ENCODE assay signal across 11 cellular contexts in the genomic region with DNA sequence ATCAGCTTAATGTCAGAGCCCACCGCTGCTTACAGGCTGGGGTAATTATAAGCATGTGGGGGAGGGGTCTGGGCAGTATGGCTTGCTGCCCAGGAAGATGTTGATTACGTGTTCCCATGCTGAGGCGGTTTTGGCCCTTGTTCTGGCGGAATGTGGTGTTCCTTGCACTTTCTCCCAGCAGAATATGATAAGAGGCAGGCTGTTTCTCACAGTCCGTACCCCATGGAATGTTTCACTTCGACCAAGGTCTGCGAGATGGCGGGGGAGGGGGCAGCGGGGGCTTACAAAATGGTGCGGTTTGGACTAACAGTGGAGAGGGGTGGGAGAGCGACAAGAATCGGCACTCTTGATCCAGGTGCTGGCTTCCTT. TPM values are rescaled to one million over a fixed set of nuclear protein-coding genes. Genes with fewer than 3 reads are reported as not detected.
DNase-seq lines count a peak whose midpoint lies in the region; ATAC-seq and TF ChIP-seq lines count a peak whose summit lies in the region.
"Had no signal": no experiment of that assay in that cellular context is flagged by ENCODE, and none has a peak within 500 bp of the region (broad histone marks: within the 10 kb centered on the region; RNA-seq: fewer than 3 reads in every experiment).

No MANE protein-coding gene starts in this region.

- peaks cover 15% of the 10 kb centered on the region for H3K27me3 ChIP-seq in A673 (replicated peaks; ENCODE audit: insufficient read depth, low read depth, low read length, poor library complexity)
- H3K27me3 ChIP-seq in CD4-positive, alpha-beta T cell (ENCODE audit: control insufficient read depth, insufficient read depth, low read length) = no peaks in the 10 kb centered on the region

- H3K36me3 ChIP-seq in A673 (ENCODE audit: insufficient read depth, low read length, poor library complexity, severe bottlenecking) = no peaks in the 10 kb centered on the region
- H3K36me3 ChIP-seq: spleen had no signal

- no peaks in the 10 kb centered on the region for H3K4me1 Mint-ChIP-seq in CD4-positive, alpha-beta T cell (ENCODE audit: low read depth)
- H3K4me1 Mint-ChIP-seq in activated naive CD8-positive, alpha-beta T cell treated with anti-CD3 and anti-CD28 coated beads, Interleukin-2, amount 50 U/mL, for 24 hours = no peaks in the 10 kb centered on the region

- H3K9me3 ChIP-seq in A673 (ENCODE audit: low read depth, low read length, poor library complexity, severe bottlenecking) = no peaks in the 10 kb centered on the region
- H3K9me3 ChIP-seq in CD4-positive, alpha-beta T cell (ENCODE audit: control insufficient read depth, low read length) = no peaks in the 10 kb centered on the region
- H3K9me3 ChIP-seq: spleen had no signal

- BruUV-seq in A673 (replicated peaks; lab: Mats Ljungman, UMichigan) = no TSS peak

- no peaks in the 10 kb centered on the region for H3K9me3 Mint-ChIP-seq in CD4-positive, alpha-beta T cell
- no peaks in the 10 kb centered on the region for H3K9me3 Mint-ChIP-seq in activated naive CD8-positive, alpha-beta T cell treated with anti-CD3 and anti-CD28 coated beads, Interleukin-2, amount 50 U/mL, for 24 hours

- no peak overlapping the region for H3K27ac ChIP-seq in A673 (ENCODE audit: low read depth, low read length, poor library complexity, severe bottlenecking)
- no peak overlapping the region for H3K27ac ChIP-seq in CD4-positive, alpha-beta T cell (ENCODE audit: low read depth, low read length)
- H3K27ac ChIP-seq: spleen had no signal

- DNase-seq in DMS79 (lab: John Stamatoyannopoulos, UW) (peak; percentile 96), NCI-H226 (peak; percentile 84), fibroblast of peridontal ligament (ENCODE audit: extremely low read depth) (peak; percentile 47), occipital lobe (lab: John Stamatoyannopoulos, UW) (peak; percentile 30), A673 (ENCODE audit: low spot score) (no peak)
- DNase-seq in stimulated activated CD4-positive, alpha-beta T cell treated with anti-CD3 and anti-CD28 coated beads, Interleukin-4, amount 100 ng/mL, for 4 hours = no peak
- no peak for DNase-seq in CD4-positive, alpha-beta T cell
- DNase-seq in activated naive CD8-positive, alpha-beta T cell treated with anti-CD3 and anti-CD28 coated beads, Interleukin-2, amount 50 U/mL, for 24 hours = no peak
- DNase-seq: activated CD4-positive, alpha-beta T cell treated with anti-CD3 and anti-CD28 coated beads for 1 hour; spleen had no signal

- intact Hi-C loops in A673 (cut with micrococcal nuclease; ENCODE audit: unreplicated experiment) = no loop called here
- intact Hi-C loops in CD4-positive, alpha-beta T cell (cut with DNase I, micrococcal nuclease) = no loop called here

- no peak overlapping the region for H3K4me3 Mint-ChIP-seq in CD4-positive, alpha-beta T cell
- no peak overlapping the region for H3K4me3 Mint-ChIP-seq in activated naive CD8-positive, alpha-beta T cell treated with anti-CD3 and anti-CD28 coated beads, Interleukin-2, amount 50 U/mL, for 24 hours

- TF ChIP-seq CTCF in A673 (conservative IDR thresholded peaks at IDR 0.05; ENCODE audit: low read depth, low read length) = no peak
- TF ChIP-seq CTCF in CD4-positive, alpha-beta T cell (IDR thresholded peaks at IDR 0.05) = no peak

- ATAC-seq in CD4-positive, alpha-beta T cell (ENCODE audit: poor library complexity) = no peak
- ATAC-seq in activated naive CD8-positive, alpha-beta T cell treated with anti-CD3 and anti-CD28 coated beads, Interleukin-2, amount 50 U/mL, for 24 hours = no peak

- no peak overlapping the region for H3K27ac Mint-ChIP-seq in CD4-positive, alpha-beta T cell
- no peak overlapping the region for H3K27ac Mint-ChIP-seq in activated naive CD8-positive, alpha-beta T cell treated with anti-CD3 and anti-CD28 coated beads, Interleukin-2, amount 50 U/mL, for 24 hours

- POLR2A ChIA-PET in A673 (lab: Charles Lee; ENCODE audit: low non-redundant PET) = no interaction called here
- POLR2A ChIA-PET in CD4-positive, alpha-beta T cell (lab: Charles Lee) = interaction anchor here (1.2 kb wide), 1 partner anchor 10 kb away, joined by 7 read pairs; a partner anchor contains a TSS

- H3K4me3 ChIP-seq in A673 (ENCODE audit: low read depth, low read length, poor library complexity, severe bottlenecking) = no peak overlapping the region
- H3K4me3 ChIP-seq: spleen had no signal

- peaks cover 11% of the 10 kb centered on the region for H3K4me1 ChIP-seq in A673 (ENCODE audit: insufficient read depth, low read length, poor library complexity, severe bottlenecking)

- peaks cover 13% of the 10 kb centered on the region for H3K27me3 Mint-ChIP-seq in CD4-positive, alpha-beta T cell
- peaks cover 21% of the 10 kb centered on the region for H3K27me3 Mint-ChIP-seq in activated naive CD8-positive, alpha-beta T cell treated with anti-CD3 and anti-CD28 coated beads, Interleukin-2, amount 50 U/mL, for 24 hours

- CTCF ChIA-PET in A673 (lab: Charles Lee) = interaction anchor here (0.7 to 1.4 kb wide), 4 partner anchors 10 to 124 kb away, joined by 3 to 7 read pairs (median 4); a partner anchor contains a TSS
- CTCF ChIA-PET in CD4-positive, alpha-beta T cell (lab: Charles Lee) = interaction anchor here (0.9 to 1.3 kb wide), 3 partner anchors 10 to 98 kb away, joined by 3 to 7 read pairs (median 5); a partner anchor contains a TSS

- no peaks in the 10 kb centered on the region for H3K36me3 Mint-ChIP-seq in CD4-positive, alpha-beta T cell (ENCODE audit: low read depth)
- H3K36me3 Mint-ChIP-seq in activated naive CD8-positive, alpha-beta T cell treated with anti-CD3 and anti-CD28 coated beads, Interleukin-2, amount 50 U/mL, for 24 hours (ENCODE audit: low read depth) = no peaks in the 10 kb centered on the region

RNA-seq across cellular contexts. Expression of a gene that starts 9.8 kb away (rescaled TPM):
- total RNA-seq in occipital lobe (51.2 TPM), A673 (2021) (not detected in 2 replicates)
- 10 to 100 TPM; 22.8 to 22.9 TPM for total RNA-seq in CD4-positive, alpha-beta T cell
- total RNA-seq: OCI-LY7 had no signal

RNA-seq across cellular contexts. Expression of a gene that starts 29.2 kb away (rescaled TPM):
- total RNA-seq in occipital lobe (0.94 TPM), A673 (2021) (not detected in 2 replicates)
- total RNA-seq in CD4-positive, alpha-beta T cell = 1 to 10 TPM; 1.1 to 1.3 TPM
- total RNA-seq: OCI-LY7 had no signal

RNA-seq across cellular contexts. Expression of a gene that starts 37.6 kb away (rescaled TPM):
- 23.6 TPM for total RNA-seq in occipital lobe
- 62.8 and 71.0 TPM in 2 replicates for total RNA-seq in A673 (2021)
- 10 to 100 TPM; 45.0 to 46.7 TPM for total RNA-seq in CD4-positive, alpha-beta T cell

Comparison
In these comparisons a context has a peak if more than half of its experiments do, and no peak if none do; other contexts are left out.
1. DNase-seq: peak in DMS79 (single experiment), NCI-H226 (single experiment), fibroblast of peridontal ligament (single experiment) and occipital lobe (single experiment); none in stimulated activated CD4-positive, alpha-beta T cell treated with anti-CD3 and anti-CD28 coated beads, Interleukin-4, amount 100 ng/mL, for 4 hours (0 of 2), A673 (single experiment), CD4-positive, alpha-beta T cell (0 of 10) and activated naive CD8-positive, alpha-beta T cell treated with anti-CD3 and anti-CD28 coated beads, Interleukin-2, amount 50 U/mL, for 24 hours (single experiment).
2. RNA of a gene that starts 9.8 kb away (total RNA-seq): 51.2 TPM in occipital lobe (single experiment) and 22.8 to 22.9 TPM in CD4-positive, alpha-beta T cell; not detected in A673; every median in the first group is over 10 times any median in the second.